In the genomic region with DNA sequence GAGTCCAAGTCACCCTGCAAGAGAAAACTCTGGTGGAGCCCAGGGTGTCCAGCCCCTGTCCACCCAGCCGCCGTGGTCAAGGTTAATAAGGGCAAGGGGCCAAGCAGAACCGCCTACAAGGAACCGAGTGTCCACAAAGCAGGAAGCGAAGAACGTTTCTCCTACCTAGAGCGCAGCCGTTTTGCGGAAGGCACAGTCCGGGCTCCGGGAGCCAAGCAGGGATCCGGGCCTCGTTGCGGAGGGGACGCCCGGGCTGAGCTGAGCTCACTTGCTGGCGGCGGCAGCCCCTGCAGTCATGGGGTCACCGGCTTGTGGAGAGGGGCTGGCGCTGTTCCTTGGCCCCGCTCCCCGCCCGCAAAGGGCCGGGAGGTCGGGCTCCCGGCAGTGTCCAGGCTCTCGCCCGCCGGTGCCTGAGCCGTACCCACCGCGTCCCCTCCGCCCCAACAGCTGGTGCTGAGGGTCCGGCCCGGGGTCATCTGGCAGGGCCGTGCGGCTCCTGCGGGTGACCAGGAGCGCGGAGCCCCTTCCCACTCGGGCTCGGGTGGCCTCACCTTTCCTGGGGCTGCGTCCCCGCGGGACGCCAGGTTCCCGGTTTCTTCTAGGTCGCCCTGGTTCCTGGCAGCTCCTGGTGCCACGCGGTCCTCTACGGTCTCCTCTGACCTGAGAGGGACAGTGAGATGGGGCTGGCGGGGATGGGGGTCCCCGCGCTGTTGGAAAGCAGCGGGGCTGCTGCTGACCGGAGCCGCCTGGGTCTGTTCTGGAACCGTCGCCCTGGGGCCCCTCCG, we compare ENCODE assay signal across 8 cellular contexts. TPM values are rescaled to one million over a fixed set of nuclear protein-coding genes. Genes with fewer than 3 reads are reported as not detected.
DNase-seq lines count a peak whose midpoint lies in the region; ATAC-seq, FAIRE-seq and TF ChIP-seq lines count a peak whose summit lies in the region.

No MANE protein-coding gene starts in this region.

- H3K36me3 ChIP-seq in BJ (ENCODE audit: control insufficient read depth, insufficient read depth, low read length) (no peaks in the 10 kb centered on the region), IMR-90 (ENCODE audit: control insufficient read depth, insufficient read depth, low read length) (no peaks in the 10 kb centered on the region), duodenal mucosa (ENCODE audit: control insufficient read depth in 1 of 2, insufficient read depth in 2 of 2, low read length in 2 of 2) (no peaks in the 10 kb centered on the region), mesenchymal stem cell (ENCODE audit: control insufficient read depth in 1 of 2, insufficient read depth in 2 of 2, low read depth in 1 of 2, low read length in 2 of 2) (no peaks in the 10 kb centered on the region), tibial nerve (no peaks in the 10 kb centered on the region), SJCRH30 (no peaks in the 10 kb centered on the region)

- H4K8ac ChIP-seq in IMR-90 (ENCODE audit: low read depth in 2 of 2, low read length in 2 of 2) (no peak overlapping the region), mesenchymal stem cell (ENCODE audit: low read length) (no peak overlapping the region)

- ATAC-seq in IMR-90 (ENCODE audit: low read depth) (peak; percentile 52), GM18867 (IDR thresholded peaks at IDR 0.05; ENCODE audit: unreplicated experiment) (no peak)

- no TSS peak for BruUV-seq in IMR-90 (replicated peaks; lab: Mats Ljungman, UMichigan)

- H3K4me2 ChIP-seq in IMR-90 (ENCODE audit: low read depth, low read length) (peak overlapping the region; percentile 61), mesenchymal stem cell (ENCODE audit: low read length, poor library complexity, severe bottlenecking) (peak overlapping the region; percentile 77)

- H2AK5ac ChIP-seq in IMR-90 (ENCODE audit: low read depth, low read length) = no peak overlapping the region
- H2AK5ac ChIP-seq in mesenchymal stem cell (ENCODE audit: low read length, severe bottlenecking) = no peak overlapping the region

- H3K4me3 ChIP-seq in BJ (ENCODE audit: low read depth, low read length) (peak overlapping the region; percentile 24), IMR-90 (ENCODE audit: insufficient read depth, low read depth, low read length) (peak overlapping the region; percentile 43), duodenal mucosa (ENCODE audit: low read depth in 1 of 2, low read length in 2 of 2) (peak overlapping the region; percentile 78 to 79), mesenchymal stem cell (ENCODE audit: insufficient read depth in 1 of 2, low read depth in 1 of 2, low read length in 2 of 2) (peak overlapping the region; percentile 40 to 70), tibial nerve (peak overlapping the region; percentile 31 to 56 (median 45)), SJCRH30 (no peak overlapping the region)

- H3K79me1 ChIP-seq in IMR-90 (ENCODE audit: low read depth in 1 of 2, low read length in 2 of 2) (no peaks in the 10 kb centered on the region), mesenchymal stem cell (replicated peaks; ENCODE audit: low read length, poor library complexity, severe bottlenecking) (no peaks in the 10 kb centered on the region)

- H3K27me3 ChIP-seq in BJ (ENCODE audit: control insufficient read depth, insufficient read depth, low read length) (peaks cover 27% of the 10 kb centered on the region), IMR-90 (ENCODE audit: control insufficient read depth, insufficient read depth, low read length) (peaks cover 55% of the 10 kb centered on the region), duodenal mucosa (ENCODE audit: control insufficient read depth in 1 of 2, insufficient read depth in 2 of 2, low read length in 2 of 2) (peaks cover 16 to 18% of the 10 kb centered on the region in 2 donors), mesenchymal stem cell (ENCODE audit: control insufficient read depth in 1 of 2, insufficient read depth in 1 of 2, low read length in 2 of 2) (peaks cover 28 to 63% of the 10 kb centered on the region in 2 experiments), tibial nerve (peaks cover 0 to 25% of the 10 kb centered on the region in 2 donors), SJCRH30 (no peaks in the 10 kb centered on the region)

- H2BK5ac ChIP-seq in IMR-90 (ENCODE audit: low read depth, low read length, poor library complexity, severe bottlenecking) (no peak overlapping the region), mesenchymal stem cell (ENCODE audit: low read depth, low read length, poor library complexity, severe bottlenecking) (no peak overlapping the region)

- H3K9me3 ChIP-seq in IMR-90 (ENCODE audit: control insufficient read depth, insufficient read depth, low read length) (peaks cover 2% of the 10 kb centered on the region; the same call in 1 of the 2 replicates), duodenal mucosa (ENCODE audit: control insufficient read depth in 1 of 2, low read length in 2 of 2) (no peaks in the 10 kb centered on the region), mesenchymal stem cell (ENCODE audit: control insufficient read depth, low read length) (no peaks in the 10 kb centered on the region), tibial nerve (no peaks in the 10 kb centered on the region), SJCRH30 (replicated peaks) (no peaks in the 10 kb centered on the region; the same call in 1 of the 2 replicates)

- dilution Hi-C loops in IMR-90 (cut with HindIII; ENCODE audit: low sequenced_read_pairs, unreplicated experiment) = no loop called here

- no peaks in the 10 kb centered on the region for H3K9me1 ChIP-seq in IMR-90 (ENCODE audit: insufficient read depth, low read length)

- no peak for TF ChIP-seq EP300 in tibial nerve (IDR thresholded peaks at IDR 0.05)

- no peak overlapping the region for H4K5ac ChIP-seq in IMR-90 (ENCODE audit: low read depth, low read length)

- WGBS in IMR-90 (ENCODE audit: extremely low coverage in 2 of 2, insufficient read length in 1 of 2), 2 experiments = 1% methylated on average over 12 of the region's 60 CpGs; no CpG with 5 or more reads in 1 of the 2 experiments
- 8% methylated on average over 58 of the region's 60 CpGs for WGBS in mesenchymal stem cell
- WGBS in tibial nerve, 2 donors = 4 to 10% methylated on average over 25 to 50 of the region's 60 CpGs

- H3K23ac ChIP-seq in IMR-90 (ENCODE audit: low read depth, low read length) = no peak overlapping the region
- peak overlapping the region in 1 of 2 experiments; percentile 90 for H3K23ac ChIP-seq in mesenchymal stem cell (ENCODE audit: low read length in 2 of 2)

- FAIRE-seq in GM19239 (lab: Jason Lieb, UNC) = no peak

- no peaks in the 10 kb centered on the region; the same call in 1 of the 2 replicates for H3K4me1 ChIP-seq in IMR-90 (ENCODE audit: control insufficient read depth, insufficient read depth, low read length)
- H3K4me1 ChIP-seq in duodenal mucosa (ENCODE audit: control insufficient read depth in 1 of 2, insufficient read depth in 2 of 2, low read length in 2 of 2) = peaks cover 16 to 17% of the 10 kb centered on the region in 2 donors
- peaks cover 18% of the 10 kb centered on the region for H3K4me1 ChIP-seq in mesenchymal stem cell (ENCODE audit: control insufficient read depth, insufficient read depth, low read depth, low read length)
- peaks cover 0 to 35% (median 11%) of the 10 kb centered on the region in 4 donors for H3K4me1 ChIP-seq in tibial nerve
- H3K4me1 ChIP-seq in SJCRH30 = no peaks in the 10 kb centered on the region

- in situ Hi-C loops in IMR-90 (cut with MboI; ENCODE audit: low sequenced_read_pairs) = no loop called here

- peak overlapping the region; percentile 28 for H2AK9ac ChIP-seq in IMR-90 (replicated peaks; ENCODE audit: low read depth, low read length, poor library complexity)

- intact Hi-C loops in IMR-90 (cut with micrococcal nuclease) = no loop called here

- H2BK120ac ChIP-seq in IMR-90 (ENCODE audit: low read depth, low read length) (no peak overlapping the region), mesenchymal stem cell (ENCODE audit: low read depth, low read length) (no peak overlapping the region)

- POLR2A ChIA-PET in BJ (lab: Charles Lee) = no interaction called here
- POLR2A ChIA-PET in IMR-90 (lab: Charles Lee; ENCODE audit: unreplicated experiment) = no interaction called here

- H2BK15ac ChIP-seq in IMR-90 (ENCODE audit: low read depth, low read length) = no peak overlapping the region
- no peak overlapping the region for H2BK15ac ChIP-seq in mesenchymal stem cell (ENCODE audit: low read depth, poor library complexity, severe bottlenecking)

- no peak overlapping the region for H3K56ac ChIP-seq in IMR-90 (ENCODE audit: extremely low read depth, insufficient read depth, low read length)

- H3K27ac ChIP-seq in IMR-90 (ENCODE audit: insufficient read depth, low read length) = no peak overlapping the region
- H3K27ac ChIP-seq in duodenal mucosa (ENCODE audit: low read depth, low read length) = no peak overlapping the region
- H3K27ac ChIP-seq in mesenchymal stem cell (ENCODE audit: low read length, poor library complexity, severe bottlenecking) = no peak overlapping the region
- H3K27ac ChIP-seq in tibial nerve = peak overlapping the region in 2 of 4 donors; percentile 2 to 11
- no peak overlapping the region for H3K27ac ChIP-seq in SJCRH30

- peak overlapping the region; percentile 91 for H2AFZ ChIP-seq in IMR-90 (replicated peaks; ENCODE audit: low read length, poor library complexity)
- peak overlapping the region; percentile 58 for H2AFZ ChIP-seq in mesenchymal stem cell (ENCODE audit: low read depth, low read length)

- TF ChIP-seq POLR2A in IMR-90 (IDR thresholded peaks at IDR 0.05; ENCODE audit: low read depth, low read length) = no peak
- TF ChIP-seq POLR2A in tibial nerve (IDR thresholded peaks at IDR 0.05) = no peak

- H3K18ac ChIP-seq in IMR-90 (ENCODE audit: low read depth, low read length) (no peak overlapping the region), mesenchymal stem cell (ENCODE audit: low read depth in 1 of 2, low read length in 2 of 2) (no peak overlapping the region)

- H3K4ac ChIP-seq in IMR-90 (ENCODE audit: low read depth, low read length) (no peak overlapping the region), mesenchymal stem cell (ENCODE audit: low read depth in 1 of 2, low read length in 2 of 2) (no peak overlapping the region)

- H4K91ac ChIP-seq in IMR-90 (ENCODE audit: insufficient read depth, low read depth, low read length) = no peak overlapping the region
- no peak overlapping the region for H4K91ac ChIP-seq in mesenchymal stem cell (ENCODE audit: low read length)

- H2BK20ac ChIP-seq in IMR-90 (ENCODE audit: low read depth, low read length) = no peak overlapping the region

- CTCF ChIA-PET in BJ (lab: Yijun Ruan, JAX) = interaction anchor here (1.3 kb wide), 1 partner anchor 18 kb away, joined by 3 read pairs; no protein-coding TSS in a partner anchor
- CTCF ChIA-PET in IMR-90 (lab: Yijun Ruan, JAX) = no interaction called here

- H2BK12ac ChIP-seq in mesenchymal stem cell (ENCODE audit: low read length in 2 of 2) = no peak overlapping the region

- no peak for TF ChIP-seq RAD21 in IMR-90 (IDR thresholded peaks at IDR 0.05; ENCODE audit: low read length)

- TF ChIP-seq CTCF in BJ (IDR thresholded peaks at IDR 0.05; ENCODE audit: insufficient read depth, low read depth, low read length) (no peak), IMR-90 (conservative IDR thresholded peaks at IDR 0.05; ENCODE audit: low read depth, low read length) (no peak), tibial nerve (IDR thresholded peaks at IDR 0.05) (no peak)

- H3K9ac ChIP-seq in IMR-90 (ENCODE audit: low read depth, low read length) (no peak overlapping the region), duodenal mucosa (ENCODE audit: low read depth in 1 of 2, low read length in 2 of 2) (peak overlapping the region; percentile 47), mesenchymal stem cell (ENCODE audit: low read length) (peak overlapping the region; percentile 56)

- H3K14ac ChIP-seq in IMR-90 (replicated peaks; ENCODE audit: low read depth, low read length) (no peak overlapping the region), mesenchymal stem cell (ENCODE audit: low read length in 2 of 2) (no peak overlapping the region)

- no peaks in the 10 kb centered on the region for H4K20me1 ChIP-seq in IMR-90 (ENCODE audit: insufficient read depth, low read length)

- DNase-seq in BJ (ENCODE audit: low read depth) (no peak), IMR-90 (no peak), mesenchymal stem cell (peak; percentile 14), tibial nerve (ENCODE audit: low spot score in 2 of 2) (peak in 1 of 2 donors; percentile 17), SJCRH30 (no peak), GM19239 (ENCODE audit: insufficient read length, low spot score) (no peak)

RNA-seq across cellular contexts. Expression of a gene that starts 14.0 kb away (rescaled TPM):
- polyA plus RNA-seq in BJ (2011; rRNA removed) = 1.3 and 1.7 TPM in 2 replicates
- 0.62 and 1.3 TPM in 2 replicates for polyA minus RNA-seq in BJ (2011; rRNA and poly(A)+ RNA removed)
- total RNA-seq in IMR-90 (2012; rRNA removed) = 2.7 and 4.4 TPM in 2 replicates
- polyA plus RNA-seq in IMR-90 (2012; rRNA removed) = 1.3 and 1.5 TPM in 2 replicates
- polyA plus RNA-seq in IMR-90 (2012; cell fraction: cytosol; rRNA removed) = 0.35 and 0.89 TPM in 2 replicates
- 0.41 and 1.3 TPM in 2 replicates for polyA plus RNA-seq in IMR-90 (2012; cell fraction: nucleus; rRNA removed; ENCODE audit: low replicate concordance)
- polyA plus RNA-seq in mesenchymal stem cell (2013, experiment 1 of 2) = 1.4 TPM
- polyA plus RNA-seq in mesenchymal stem cell (2013, experiment 2 of 2) = 1.2 TPM
- total RNA-seq in tibial nerve = 10 to 100 TPM in 3 of 4 donors, 1 to 10 TPM in 1; 3.0 to 19.8 (median 13.2) TPM
- total RNA-seq in SJCRH30 (2014; rRNA removed; shearing (Covaris generic)) = 18.9 and 21.1 TPM in 2 replicates
